Comparison of ENCODE assay signal across 29 cellular contexts in the genomic region with DNA sequence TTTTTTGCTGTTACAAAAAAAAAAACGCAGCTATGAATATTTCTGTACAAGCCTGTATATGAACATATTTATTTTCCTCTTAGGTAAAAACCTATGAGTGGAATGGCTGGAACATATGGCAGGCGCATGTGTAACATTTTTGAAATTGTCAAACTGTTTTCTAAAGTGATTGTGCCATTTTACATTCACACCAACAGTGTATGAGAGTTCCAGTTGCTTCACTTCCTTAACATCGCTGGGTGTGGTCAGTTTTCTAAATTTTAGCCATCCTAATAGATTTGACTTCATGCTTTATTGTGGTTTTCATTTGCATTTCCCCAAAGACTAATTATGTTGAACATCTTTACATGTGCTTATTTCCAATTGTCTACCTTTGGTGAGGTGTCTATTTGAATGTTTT.
"Had no signal": no experiment of that assay in that cellular context is flagged by ENCODE, and none has a peak within 500 bp of the region (broad histone marks: within the 10 kb centered on the region; RNA-seq: fewer than 3 reads in every experiment).

No MANE protein-coding gene starts in this region.

- DNase-seq: activated CD4-positive, alpha-beta T cell treated with anti-CD3 and anti-CD28 coated beads for 4 hours; activated CD4-positive, alpha-beta T cell treated with anti-CD3 and anti-CD28 coated beads, Interleukin-2, amount 50 U/mL, for 48 hours; activated CD8-positive, alpha-beta memory T cell treated with anti-CD3 and anti-CD28 coated beads for 24 hours; activated gamma-delta T cell; activated naive CD4-positive, alpha-beta T cell treated with anti-CD3 and anti-CD28 coated beads, Interleukin-2, amount 10 ng/mL, durations not matched to agents 7 days and 5 days; activated naive CD8-positive, alpha-beta T cell treated with anti-CD3 and anti-CD28 coated beads, Interleukin-2, amount 10 ng/mL, durations not matched to agents 7 days and 5 days; cerebellar nuclear complex; colonic mucosa; effector memory CD4-positive, alpha-beta T cell; islet precursor cell; left ventricle myocardium inferior; mesendoderm; natural killer cell; occipital lobe; psoas muscle; sigmoid colon; small intestine; stimulated activated CD4-positive, alpha-beta T cell treated with anti-CD3 and anti-CD28 coated beads, Interleukin-4, amount 100 ng/mL, for 4 hours; stimulated activated CD8-positive, alpha-beta memory T cell treated with anti-CD3 and anti-CD28 coated beads, Interleukin-4, amount 100 ng/mL, for 48 hours; stimulated activated naive CD8-positive, alpha-beta T cell treated with anti-CD3 and anti-CD28 coated beads, Interleukin-15, amount 100 ng/mL, for 72 hours; substantia nigra; upper lobe of left lung had no signal

- H3K79me2 ChIP-seq: parathyroid adenoma had no signal

- H3K27ac ChIP-seq: ascending aorta, cardiac muscle cell, colonic mucosa, left ventricle myocardium inferior, neural progenitor cell, parathyroid adenoma, psoas muscle, sigmoid colon, upper lobe of left lung, vagina had no signal

- H3K4me2 ChIP-seq: neural progenitor cell had no signal

- H3K4me1 ChIP-seq: ascending aorta, left ventricle myocardium inferior, neural progenitor cell, parathyroid adenoma, psoas muscle had no signal

- H3K4me3 ChIP-seq: ascending aorta, cardiac muscle cell, colonic mucosa, left ventricle myocardium inferior, lung, neural progenitor cell, psoas muscle, sigmoid colon, upper lobe of left lung, vagina had no signal

- H3K9me3 ChIP-seq: ascending aorta, colonic mucosa, left ventricle myocardium inferior, psoas muscle, sigmoid colon, upper lobe of left lung, vagina had no signal

- H3K27me3 ChIP-seq: ascending aorta, cardiac muscle cell, colonic mucosa, neural progenitor cell, sigmoid colon, upper lobe of left lung, vagina had no signal

- H2AFZ ChIP-seq: neural progenitor cell, parathyroid adenoma had no signal

- H3K36me3 ChIP-seq: ascending aorta, cardiac muscle cell, colonic mucosa, left ventricle myocardium inferior, neural progenitor cell, sigmoid colon, upper lobe of left lung, vagina had no signal

- H3K9ac ChIP-seq: neural progenitor cell, parathyroid adenoma had no signal

- ATAC-seq: natural killer cell; psoas muscle; stimulated activated memory B cell treated with anti-CD40 and anti-IgM and Interleukin-4, amounts not matched to agents 10 μg/mL and 1 μg/mL and 100 μg/mL, for 72 hours; stimulated activated naive CD8-positive, alpha-beta T cell treated with anti-CD3 and anti-CD28 coated beads, Interleukin-15, amount 100 ng/mL, for 72 hours had no signal
